ENCODE assay signal across 17 cellular contexts in the genomic region with DNA sequence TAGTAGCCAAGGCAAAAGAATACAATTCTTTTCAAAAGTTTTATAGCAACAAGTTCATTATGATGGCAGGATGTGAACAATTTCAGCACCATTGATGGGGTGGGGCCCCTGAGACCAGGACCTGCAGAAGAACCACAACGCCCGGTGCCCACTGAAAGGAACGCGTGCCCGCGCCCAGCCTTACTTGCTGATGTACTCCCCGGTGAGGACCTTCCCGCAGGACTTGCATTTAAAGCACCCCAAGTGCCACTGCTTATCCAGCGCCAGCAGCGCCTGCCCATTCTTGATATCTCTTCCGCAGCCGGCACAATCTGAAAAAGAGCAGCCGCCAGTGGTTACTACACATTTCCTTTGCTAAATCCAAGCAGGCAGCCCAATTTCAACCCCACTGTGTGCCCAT.
DNase-seq lines count a peak whose midpoint lies in the region; ATAC-seq and TF ChIP-seq lines count a peak whose summit lies in the region.
"Had no signal": no experiment of that assay in that cellular context is flagged by ENCODE, and none has a peak within 500 bp of the region (broad histone marks: within the 10 kb centered on the region; RNA-seq: fewer than 3 reads in every experiment).

No MANE protein-coding gene starts in this region.

- H3K27me3 ChIP-seq in CD4-positive, alpha-beta T cell (ENCODE audit: control insufficient read depth, insufficient read depth, low read length): no peaks in the 10 kb centered on the region
- no peaks in the 10 kb centered on the region for H3K27me3 ChIP-seq in naive thymus-derived CD4-positive, alpha-beta T cell (ENCODE audit: control insufficient read depth in 2 of 2, insufficient read depth in 2 of 2, low read length in 2 of 2)
- H3K27me3 ChIP-seq in breast epithelium: no peaks in the 10 kb centered on the region
- H3K27me3 ChIP-seq: foreskin keratinocyte, left lung had no signal

- H3K36me3 ChIP-seq in naive thymus-derived CD4-positive, alpha-beta T cell (ENCODE audit: control insufficient read depth in 2 of 3, insufficient read depth in 3 of 3, low read length in 3 of 3): no peaks in the 10 kb centered on the region
- no peaks in the 10 kb centered on the region for H3K36me3 ChIP-seq in breast epithelium

- TF ChIP-seq POLR2A in breast epithelium (IDR thresholded peaks at IDR 0.05): no peak

- H3K4me1 Mint-ChIP-seq in activated CD4-positive, alpha-beta T cell treated with anti-CD3 and anti-CD28 coated beads, Interleukin-2, amount 10 ng/mL, durations not matched to agents 7 days and 5 days: peaks cover 66% of the 10 kb centered on the region
- H3K4me1 Mint-ChIP-seq in CD4-positive, alpha-beta T cell (ENCODE audit: low read depth): peaks cover 67% of the 10 kb centered on the region
- H3K4me1 Mint-ChIP-seq in activated naive CD4-positive, alpha-beta T cell treated with anti-CD3 and anti-CD28 coated beads, Interleukin-2, amount 50 U/mL, for 24 hours: peaks cover 74% of the 10 kb centered on the region
- H3K4me1 Mint-ChIP-seq in naive thymus-derived CD4-positive, alpha-beta T cell: peaks cover 41 to 72% (median 67%) of the 10 kb centered on the region in 7 donors

- CTCF ChIA-PET in activated CD4-positive, alpha-beta T cell treated with anti-CD3 and anti-CD28 coated beads, Interleukin-2, amount 10 ng/mL, durations not matched to agents 7 days and 5 days (lab: Charles Lee): interaction anchor here (0.6 to 1.4 kb wide), 2 partner anchors 11 to 274 kb away, joined by 3 to 4 read pairs; a partner anchor contains a TSS
- CTCF ChIA-PET in CD4-positive, alpha-beta T cell (lab: Charles Lee): interaction anchor here (1.5 to 4.2 kb wide), 2 partner anchors 22 to 76 kb away, joined by 5 to 18 read pairs; no protein-coding TSS in a partner anchor
- CTCF ChIA-PET in naive thymus-derived CD4-positive, alpha-beta T cell (lab: Charles Lee): interaction anchor here (1.1 to 19.4 kb wide), 5 partner anchors 16 to 76 kb away, joined by 3 to 283 read pairs (median 3); no protein-coding TSS in a partner anchor

- intact Hi-C loops in CD4-positive, alpha-beta T cell (cut with DNase I, micrococcal nuclease): loop anchor here in 1 of 2 experiments (1.0 to 10.0 kb wide), 4 partner anchors 21 to 277 kb away; a partner anchor contains a TSS
- intact Hi-C loops in naive thymus-derived CD4-positive, alpha-beta T cell (cut with micrococcal nuclease): loop anchor here in 1 of 2 donors (10.0 kb wide), 1 partner anchor 693 kb away; a partner anchor contains a TSS
- intact Hi-C loops in breast epithelium (cut with DNase I; ENCODE audit: low total_unique reads): loop anchor here (10.0 kb wide), 1 partner anchor 73 kb away; no protein-coding TSS in a partner anchor

- ATAC-seq in CD4-positive, alpha-beta T cell (ENCODE audit: poor library complexity): no peak
- ATAC-seq in naive thymus-derived CD4-positive, alpha-beta T cell: no peak
- no peak for ATAC-seq in GM18867 (IDR thresholded peaks at IDR 0.05; ENCODE audit: unreplicated experiment)
- ATAC-seq: foreskin keratinocyte, K562, left lung had no signal

- peak overlapping the region; percentile 21 for H3K4me3 Mint-ChIP-seq in activated CD4-positive, alpha-beta T cell treated with anti-CD3 and anti-CD28 coated beads, Interleukin-2, amount 10 ng/mL, durations not matched to agents 7 days and 5 days
- peak overlapping the region; percentile 57 for H3K4me3 Mint-ChIP-seq in CD4-positive, alpha-beta T cell
- H3K4me3 Mint-ChIP-seq in activated naive CD4-positive, alpha-beta T cell treated with anti-CD3 and anti-CD28 coated beads, Interleukin-2, amount 50 U/mL, for 24 hours: peak overlapping the region; percentile 78
- H3K4me3 Mint-ChIP-seq in naive thymus-derived CD4-positive, alpha-beta T cell: peak overlapping the region; percentile 53 to 83 (median 74)

- no peak overlapping the region for H3K27ac ChIP-seq in CD4-positive, alpha-beta T cell (ENCODE audit: low read depth, low read length)
- H3K27ac ChIP-seq in naive thymus-derived CD4-positive, alpha-beta T cell (ENCODE audit: low read depth, low read length): peak overlapping the region; percentile 30
- peak overlapping the region in 1 of 2 donors; percentile 21 for H3K27ac ChIP-seq in breast epithelium
- H3K27ac ChIP-seq: foreskin keratinocyte, HL-60, left lung had no signal

- TF ChIP-seq CTCF in CD4-positive, alpha-beta T cell (IDR thresholded peaks at IDR 0.05): no peak
- TF ChIP-seq CTCF in breast epithelium (IDR thresholded peaks at IDR 0.05): no peak

- peak overlapping the region; percentile 80 for H3K27ac Mint-ChIP-seq in activated CD4-positive, alpha-beta T cell treated with anti-CD3 and anti-CD28 coated beads, Interleukin-2, amount 10 ng/mL, durations not matched to agents 7 days and 5 days
- H3K27ac Mint-ChIP-seq in CD4-positive, alpha-beta T cell: peak overlapping the region; percentile 73
- peak overlapping the region; percentile 85 for H3K27ac Mint-ChIP-seq in activated naive CD4-positive, alpha-beta T cell treated with anti-CD3 and anti-CD28 coated beads, Interleukin-2, amount 50 U/mL, for 24 hours
- peak overlapping the region in 8 of 9 donors; percentile 25 to 89 (median 75) for H3K27ac Mint-ChIP-seq in naive thymus-derived CD4-positive, alpha-beta T cell

- H3K27me3 Mint-ChIP-seq in activated CD4-positive, alpha-beta T cell treated with anti-CD3 and anti-CD28 coated beads, Interleukin-2, amount 10 ng/mL, durations not matched to agents 7 days and 5 days: no peaks in the 10 kb centered on the region
- no peaks in the 10 kb centered on the region for H3K27me3 Mint-ChIP-seq in CD4-positive, alpha-beta T cell
- no peaks in the 10 kb centered on the region for H3K27me3 Mint-ChIP-seq in activated naive CD4-positive, alpha-beta T cell treated with anti-CD3 and anti-CD28 coated beads, Interleukin-2, amount 50 U/mL, for 24 hours
- H3K27me3 Mint-ChIP-seq in naive thymus-derived CD4-positive, alpha-beta T cell: no peaks in the 10 kb centered on the region

- H3K4me3 ChIP-seq in naive thymus-derived CD4-positive, alpha-beta T cell (ENCODE audit: low read length): no peak overlapping the region
- no peak overlapping the region for H3K4me3 ChIP-seq in breast epithelium
- H3K4me3 ChIP-seq: K562, left lung had no signal

- H3K9me3 Mint-ChIP-seq in activated CD4-positive, alpha-beta T cell treated with anti-CD3 and anti-CD28 coated beads, Interleukin-2, amount 10 ng/mL, durations not matched to agents 7 days and 5 days: no peaks in the 10 kb centered on the region
- H3K9me3 Mint-ChIP-seq in CD4-positive, alpha-beta T cell: no peaks in the 10 kb centered on the region
- H3K9me3 Mint-ChIP-seq in activated naive CD4-positive, alpha-beta T cell treated with anti-CD3 and anti-CD28 coated beads, Interleukin-2, amount 50 U/mL, for 24 hours: no peaks in the 10 kb centered on the region
- no peaks in the 10 kb centered on the region for H3K9me3 Mint-ChIP-seq in naive thymus-derived CD4-positive, alpha-beta T cell

- POLR2A ChIA-PET in activated CD4-positive, alpha-beta T cell treated with anti-CD3 and anti-CD28 coated beads, Interleukin-2, amount 10 ng/mL, durations not matched to agents 7 days and 5 days (lab: Charles Lee): no interaction called here
- POLR2A ChIA-PET in CD4-positive, alpha-beta T cell (lab: Charles Lee): interaction anchor here (1.0 to 16.3 kb wide), 2 partner anchors 28 to 82 kb away, joined by 4 to 475 read pairs; no protein-coding TSS in a partner anchor
- POLR2A ChIA-PET in naive thymus-derived CD4-positive, alpha-beta T cell (lab: Charles Lee): interaction anchor here (2.6 to 16.6 kb wide), 3 partner anchors 24 to 76 kb away, joined by 7 to 355 read pairs (median 13); no protein-coding TSS in a partner anchor

- H3K36me3 Mint-ChIP-seq in activated CD4-positive, alpha-beta T cell treated with anti-CD3 and anti-CD28 coated beads, Interleukin-2, amount 10 ng/mL, durations not matched to agents 7 days and 5 days (ENCODE audit: low read depth): no peaks in the 10 kb centered on the region
- H3K36me3 Mint-ChIP-seq in CD4-positive, alpha-beta T cell (ENCODE audit: low read depth): no peaks in the 10 kb centered on the region
- no peaks in the 10 kb centered on the region for H3K36me3 Mint-ChIP-seq in activated naive CD4-positive, alpha-beta T cell treated with anti-CD3 and anti-CD28 coated beads, Interleukin-2, amount 50 U/mL, for 24 hours
- peaks cover 0 to 2% (median 0%) of the 10 kb centered on the region in 5 donors for H3K36me3 Mint-ChIP-seq in naive thymus-derived CD4-positive, alpha-beta T cell

- peaks cover 42 to 62% of the 10 kb centered on the region in 2 donors for H3K4me1 ChIP-seq in naive thymus-derived CD4-positive, alpha-beta T cell (ENCODE audit: control insufficient read depth in 2 of 2, insufficient read depth in 2 of 2, low read length in 2 of 2)
- H3K4me1 ChIP-seq in breast epithelium: no peaks in the 10 kb centered on the region

- no peak for DNase-seq in activated CD4-positive, alpha-beta T cell treated with anti-CD3 and anti-CD28 coated beads, Interleukin-2, amount 10 ng/mL, durations not matched to agents 7 days and 5 days
- DNase-seq in activated CD4-positive, alpha-beta T cell treated with anti-CD3 and anti-CD28 coated beads for 4 hours: no peak
- DNase-seq in CD4-positive, alpha-beta T cell: no peak
- DNase-seq in naive thymus-derived CD4-positive, alpha-beta T cell: peak in 2 of 9 donors; percentile 18 to 30
- DNase-seq in breast epithelium (ENCODE audit: low spot score in 2 of 2) (no peak), NK-92 (lab: John Stamatoyannopoulos, UW; ENCODE audit: unreplicated experiment) (no peak)
- DNase-seq: aorta; EL; foreskin keratinocyte; NCI-H2081; NCI-H510A; stimulated activated naive CD4-positive, alpha-beta T cell treated with Interleukin-2 at 50 U/mL for 16 hours had no signal

- H3K9me3 ChIP-seq in CD4-positive, alpha-beta T cell (ENCODE audit: control insufficient read depth, low read length): no peaks in the 10 kb centered on the region
- no peaks in the 10 kb centered on the region for H3K9me3 ChIP-seq in naive thymus-derived CD4-positive, alpha-beta T cell (ENCODE audit: control insufficient read depth in 2 of 3, low read length in 3 of 3)
- no peaks in the 10 kb centered on the region for H3K9me3 ChIP-seq in breast epithelium
- H3K9me3 ChIP-seq: left lung had no signal

Comparison
In these comparisons a context has a peak if more than half of its experiments do, and no peak if none do; other contexts are left out.
1. H3K4me3 Mint-ChIP-seq: peak in every context shown above with its lines; median percentile 78 in activated naive CD4-positive, alpha-beta T cell treated with anti-CD3 and anti-CD28 coated beads, Interleukin-2, amount 50 U/mL, for 24 hours; 74 in naive thymus-derived CD4-positive, alpha-beta T cell; 57 in CD4-positive, alpha-beta T cell; 21 in activated CD4-positive, alpha-beta T cell treated with anti-CD3 and anti-CD28 coated beads, Interleukin-2, amount 10 ng/mL, durations not matched to agents 7 days and 5 days.